8 cellular contexts compared by ENCODE assay signal in genomic region chr15:84979651-84980050, GRCh38. TPM values are rescaled to one million over a fixed set of nuclear protein-coding genes. Genes with fewer than 3 reads are reported as not detected.
DNase-seq lines count a peak whose midpoint lies in the region; ATAC-seq, FAIRE-seq and TF ChIP-seq lines count a peak whose summit lies in the region.

No MANE protein-coding gene starts in this region.

- no peaks in the 10 kb centered on the region for H3K36me3 ChIP-seq in GM23248 (ENCODE audit: low read depth)
- no peaks in the 10 kb centered on the region for H3K36me3 ChIP-seq in parathyroid adenoma (ENCODE audit: control insufficient read depth, insufficient read depth, low read length)

- H2AFZ ChIP-seq in GM23248 = peak overlapping the region; percentile 90; the same call in 1 of the 2 replicates
- peak overlapping the region; percentile 88 for H2AFZ ChIP-seq in parathyroid adenoma

- no peaks in the 10 kb centered on the region for H3K9me3 ChIP-seq in GM23248 (ENCODE audit: low read depth)
- no peaks in the 10 kb centered on the region for H3K9me3 ChIP-seq in T-helper 17 cell (ENCODE audit: control insufficient read depth, low read length, poor library complexity, severe bottlenecking)
- H3K9me3 ChIP-seq in parathyroid adenoma (ENCODE audit: control insufficient read depth, low read length) = no peaks in the 10 kb centered on the region

- no peak for TF ChIP-seq CTCF in parathyroid adenoma (IDR thresholded peaks at IDR 0.05)
- no peak for TF ChIP-seq CTCF in foreskin keratinocyte (conservative IDR thresholded peaks at IDR 0.05)

- no peaks in the 10 kb centered on the region for H4K20me1 ChIP-seq in GM23248 (ENCODE audit: insufficient read depth)

- H3K4me2 ChIP-seq in GM23248 (ENCODE audit: unreplicated experiment) = peak overlapping the region; percentile 84
- H3K4me2 ChIP-seq in parathyroid adenoma (ENCODE audit: low read length) = no peak overlapping the region

- no peak for TF ChIP-seq POLR2A in GM12891 (IDR thresholded peaks at IDR 0.05; ENCODE audit: low read depth, low read length)

- H3K9ac ChIP-seq in GM23248 = 0 out of 2 replicates have a peak overlapping the region, but pooled peaks have one; percentile 93
- no peak overlapping the region for H3K9ac ChIP-seq in parathyroid adenoma

- ATAC-seq in T-helper 17 cell (no peak), foreskin keratinocyte (no peak)

- H3K4me3 Mint-ChIP-seq in T-helper 17 cell = peak overlapping the region; percentile 94

- 0 out of 2 replicates have a peak, but pooled peaks cover 18% of the 10 kb centered on the region for H3F3A ChIP-seq in GM23248 (ENCODE audit: insufficient read depth)

- DNase-seq in GM23248 (no peak), T-helper 17 cell (no peak), globus pallidus (ENCODE audit: low spot score) (peak; percentile 20), foreskin keratinocyte (no peak), NCI-H2227 treated with DMSO at 0.1 percent for 48 hours (lab: John Stamatoyannopoulos, UW) (no peak), NCI-H146 treated with DMSO at 0.1 percent for 48 hours (lab: John Stamatoyannopoulos, UW; ENCODE audit: unreplicated experiment) (no peak), GM12891 (ENCODE audit: insufficient read length, low spot score) (no peak)

- H3K79me2 ChIP-seq in GM23248 (ENCODE audit: insufficient read depth) (peaks cover 25% of the 10 kb centered on the region), parathyroid adenoma (no peaks in the 10 kb centered on the region)

- no peaks in the 10 kb centered on the region for H3K27me3 Mint-ChIP-seq in T-helper 17 cell

- no peak overlapping the region for H3K27ac ChIP-seq in GM23248
- H3K27ac ChIP-seq in parathyroid adenoma = no peak overlapping the region
- H3K27ac ChIP-seq in foreskin keratinocyte = no peak overlapping the region

- H3K27me3 ChIP-seq in GM23248 (replicated peaks; ENCODE audit: insufficient read depth) (no peaks in the 10 kb centered on the region), parathyroid adenoma (ENCODE audit: control insufficient read depth, insufficient read depth, low read length) (no peaks in the 10 kb centered on the region), foreskin keratinocyte (peaks cover 3% of the 10 kb centered on the region)

- FAIRE-seq in GM12891 (lab: Jason Lieb, UNC) = no peak

- WGBS in GM23248 (ENCODE audit: low coverage in 1 of 2, low lambda C conversion rate in 2 of 2, missing lambda C conversion rate in 2 of 2), 2 experiments = 72 to 79% methylated on average over 16 of the region's 16 CpGs

- no peaks in the 10 kb centered on the region for H3K9me2 ChIP-seq in GM23248 (ENCODE audit: insufficient read depth)

- H3K4me3 ChIP-seq in GM23248 (no peak overlapping the region; the same call in 1 of the 2 replicates), parathyroid adenoma (ENCODE audit: low read depth, low read length) (peak overlapping the region; percentile 83)

- H3K4me1 ChIP-seq in GM23248 (ENCODE audit: insufficient read depth) = peaks cover 10% of the 10 kb centered on the region
- H3K4me1 ChIP-seq in parathyroid adenoma = no peaks in the 10 kb centered on the region
- H3K4me1 ChIP-seq in foreskin keratinocyte = no peaks in the 10 kb centered on the region

- in situ Hi-C loops in GM23248 (cut with MboI) = no loop called here

- peak overlapping the region; percentile 91 for H3K27ac Mint-ChIP-seq in T-helper 17 cell

- H3K4me1 Mint-ChIP-seq in T-helper 17 cell = peaks cover 23% of the 10 kb centered on the region

- no peaks in the 10 kb centered on the region for H3K36me3 Mint-ChIP-seq in T-helper 17 cell (ENCODE audit: low read depth)

TF ChIP-seq in GM12891, 5 proteins besides CTCF, POLR2A, EP300 and RAD21:
- no peak for TF ChIP-seq POLR2AphosphoS5 (IDR thresholded peaks at IDR 0.05; ENCODE audit: low read depth, low read length)
- TF ChIP-seq POU2F2 (IDR thresholded peaks at IDR 0.05; ENCODE audit: low read depth, low read length) = no peak
- no peak for TF ChIP-seq SPI1 (IDR thresholded peaks at IDR 0.05; ENCODE audit: low read depth, low read length)
- no peak for TF ChIP-seq PAX5 (IDR thresholded peaks at IDR 0.05; ENCODE audit: insufficient read depth, low read length, severe bottlenecking)
- TF ChIP-seq TAF1 (IDR thresholded peaks at IDR 0.05; ENCODE audit: low read depth, low read length) = no peak

RNA-seq across cellular contexts. Expression of gene PDE8A, which starts 2.0 kb away (rescaled TPM):
- 22.7 and 28.5 TPM in 2 replicates for total RNA-seq in GM23248 (2014; rRNA removed; shearing (Covaris generic))
- 13.9 and 14.0 TPM in 2 replicates for polyA plus RNA-seq in GM23248 (2016; fragmentation: Nextera tagmentation; extraction: Ambion mirVana)
- 10 to 100 TPM; 40.7 to 44.2 TPM for total RNA-seq in T-helper 17 cell
- 11.7 and 12.1 TPM in 2 replicates for total RNA-seq in foreskin keratinocyte
- polyA plus RNA-seq in foreskin keratinocyte = 5.2 and 6.2 TPM in 2 replicates
- polyA plus RNA-seq in GM12891 (2012; ENCODE audit: low read depth, missing spikeins) = 14.2 TPM
